Comparison of ENCODE assay signal across 8 cellular contexts in genomic region chr3:193572426-193572908, GRCh38.
DNase-seq lines count a peak whose midpoint lies in the region; ATAC-seq and TF ChIP-seq lines count a peak whose summit lies in the region.

No MANE protein-coding gene starts in this region.

- no peak overlapping the region for H3K4me3 Mint-ChIP-seq in activated naive CD4-positive, alpha-beta T cell treated with anti-CD3 and anti-CD28 coated beads, Interleukin-2, amount 10 ng/mL, durations not matched to agents 7 days and 5 days

- ATAC-seq in RWPE2 (ENCODE audit: low read depth), result peak; percentile 85
- no peak for ATAC-seq in GM18873 (IDR thresholded peaks at IDR 0.05; ENCODE audit: low FRiP score, unreplicated experiment)

- H3K4me1 Mint-ChIP-seq in activated naive CD4-positive, alpha-beta T cell treated with anti-CD3 and anti-CD28 coated beads, Interleukin-2, amount 10 ng/mL, durations not matched to agents 7 days and 5 days, result no peaks in the 10 kb centered on the region

- H3K9me3 ChIP-seq in RWPE2 (ENCODE audit: severe bottlenecking), result no peaks in the 10 kb centered on the region

- peak; percentile 65 for TF ChIP-seq CTCF in GM10248 (IDR thresholded peaks at IDR 0.05; ENCODE audit: control extremely low read depth, extremely low read depth, low read depth, missing control alignments)
- TF ChIP-seq CTCF in HFF-Myc (IDR thresholded peaks at IDR 0.05; ENCODE audit: low read depth, low read length, missing control alignments), result peak; percentile 74
- TF ChIP-seq CTCF in RWPE2 (IDR thresholded peaks at IDR 0.05; ENCODE audit: poor library complexity, severe bottlenecking), result peak; percentile 86

- H3K4me3 ChIP-seq in HFF-Myc (replicated peaks; ENCODE audit: low read depth, low read length), result no peak overlapping the region
- no peak overlapping the region for H3K4me3 ChIP-seq in RWPE2 (ENCODE audit: severe bottlenecking)

- no peak overlapping the region for H3K27ac Mint-ChIP-seq in activated naive CD4-positive, alpha-beta T cell treated with anti-CD3 and anti-CD28 coated beads, Interleukin-2, amount 10 ng/mL, durations not matched to agents 7 days and 5 days

- H3K9me3 Mint-ChIP-seq in activated naive CD4-positive, alpha-beta T cell treated with anti-CD3 and anti-CD28 coated beads, Interleukin-2, amount 10 ng/mL, durations not matched to agents 7 days and 5 days, result no peaks in the 10 kb centered on the region

- no peaks in the 10 kb centered on the region for H3K36me3 ChIP-seq in RWPE2 (ENCODE audit: low read depth)

- no peaks in the 10 kb centered on the region for H3K4me1 ChIP-seq in RWPE2 (ENCODE audit: insufficient read depth, poor library complexity, severe bottlenecking)

- H3K36me3 Mint-ChIP-seq in activated naive CD4-positive, alpha-beta T cell treated with anti-CD3 and anti-CD28 coated beads, Interleukin-2, amount 10 ng/mL, durations not matched to agents 7 days and 5 days, result no peaks in the 10 kb centered on the region

- POLR2A ChIA-PET in GM10248 (lab: Yijun Ruan, JAX), result no interaction called here

- intact Hi-C loops in head of caudate nucleus (cut with DNase I), result loop anchor here (5.0 kb wide), 1 partner anchor 1005 kb away; no protein-coding TSS in a partner anchor

- no peak overlapping the region for H3K27ac ChIP-seq in RWPE2 (ENCODE audit: poor library complexity, severe bottlenecking)

- H3K27me3 ChIP-seq in RWPE2 (ENCODE audit: insufficient read depth, poor library complexity, severe bottlenecking), result no peaks in the 10 kb centered on the region

- no peaks in the 10 kb centered on the region for H3K27me3 Mint-ChIP-seq in activated naive CD4-positive, alpha-beta T cell treated with anti-CD3 and anti-CD28 coated beads, Interleukin-2, amount 10 ng/mL, durations not matched to agents 7 days and 5 days

- CTCF ChIA-PET in GM10248 (lab: Yijun Ruan, JAX), result interaction anchor here (0.7 to 3.1 kb wide), 24 partner anchors 8 to 1129 kb away, joined by 3 to 18 read pairs (median 4); no protein-coding TSS in a partner anchor
- CTCF ChIA-PET in activated naive CD4-positive, alpha-beta T cell treated with anti-CD3 and anti-CD28 coated beads, Interleukin-2, amount 10 ng/mL, durations not matched to agents 7 days and 5 days (lab: Charles Lee), result interaction anchor here (0.7 to 2.6 kb wide), 9 partner anchors 14 to 1105 kb away, joined by 3 to 18 read pairs (median 3); no protein-coding TSS in a partner anchor

- DNase-seq in GM10248 (ENCODE audit: extremely low spot score), result peak; percentile 50
- DNase-seq in HFF-Myc (ENCODE audit: extremely low read depth, low read depth), result peak; percentile 35
- peak; percentile 76 for DNase-seq in NAMALWA (ENCODE audit: low spot score)
- DNase-seq in RWPE2 (ENCODE audit: low spot score), result no peak
- DNase-seq in activated naive CD4-positive, alpha-beta T cell treated with anti-CD3 and anti-CD28 coated beads, Interleukin-2, amount 10 ng/mL, durations not matched to agents 7 days and 5 days, result peak; percentile 66
- DNase-seq in head of caudate nucleus, result peak in 41 of 42 donors; percentile 50 to 89 (median 73)
- peak; percentile 64 for DNase-seq in putamen (ENCODE audit: low spot score)
